In the genomic region with DNA sequence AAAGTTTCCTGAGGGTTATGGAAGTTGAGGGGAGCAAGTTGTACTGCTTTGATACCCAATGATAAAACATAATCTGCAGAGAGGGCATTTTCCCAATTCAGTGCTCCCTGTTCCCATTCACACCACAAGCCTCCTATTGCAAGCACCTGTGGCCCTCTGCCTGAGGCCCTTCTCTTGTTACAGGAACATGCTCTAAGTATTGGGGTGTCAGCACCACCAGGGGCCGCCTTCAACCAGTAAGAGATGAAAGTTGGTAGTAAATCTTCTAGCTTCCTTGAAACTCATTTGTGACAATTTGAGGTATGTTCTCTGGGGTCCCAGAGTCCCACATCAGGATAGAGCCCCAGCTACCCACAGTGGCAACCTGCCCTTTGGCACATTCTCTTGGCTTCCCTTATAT, we compare ENCODE assay signal across 13 cellular contexts.
DNase-seq lines count a peak whose midpoint lies in the region; ATAC-seq and TF ChIP-seq lines count a peak whose summit lies in the region.
"Had no signal": no experiment of that assay in that cellular context is flagged by ENCODE, and none has a peak within 500 bp of the region (broad histone marks: within the 10 kb centered on the region; RNA-seq: fewer than 3 reads in every experiment).

No MANE protein-coding gene starts in this region.

- peak; percentile 87 for ATAC-seq in GM18867 (IDR thresholded peaks at IDR 0.05; ENCODE audit: unreplicated experiment)
- ATAC-seq in GM21423 (IDR thresholded peaks at IDR 0.05; ENCODE audit: unreplicated experiment): peak; percentile 86
- ATAC-seq in HG03159 (IDR thresholded peaks at IDR 0.05; ENCODE audit: unreplicated experiment): peak; percentile 51
- no peak for ATAC-seq in mucosa of descending colon
- ATAC-seq: activated CD4-positive, CD25-positive, alpha-beta regulatory T cell treated with anti-CD3 and anti-CD28 coated beads, Interleukin-2, amount 50 U/mL, for 24 hours; activated T-cell treated with anti-CD3 and anti-CD28 coated beads, Interleukin-2, amount 50 U/mL, for 72 hours had no signal

- H3K4me3 ChIP-seq in mucosa of descending colon: no peak overlapping the region
- H3K4me3 ChIP-seq: left ventricle myocardium inferior, skin epidermis had no signal

- no peaks in the 10 kb centered on the region for H3K9me3 ChIP-seq in mucosa of descending colon
- H3K9me3 ChIP-seq: left ventricle myocardium inferior had no signal

- POLR2A ChIA-PET in activated CD4-positive, alpha-beta memory T cell treated with anti-CD3 and anti-CD28 coated beads, Interleukin-2, amount 10 ng/mL, durations not matched to agents 7 days and 5 days (lab: Charles Lee): no interaction called here

- H3K4me3 Mint-ChIP-seq in activated CD4-positive, alpha-beta memory T cell treated with anti-CD3 and anti-CD28 coated beads, Interleukin-2, amount 10 ng/mL, durations not matched to agents 7 days and 5 days: no peak overlapping the region
- H3K4me3 Mint-ChIP-seq: activated T-cell treated with anti-CD3 and anti-CD28 coated beads, Interleukin-2, amount 50 U/mL, for 72 hours had no signal

- intact Hi-C loops in mucosa of descending colon (cut with DNase I, micrococcal nuclease): no loop called here

- peaks cover 4% of the 10 kb centered on the region for H3K27me3 Mint-ChIP-seq in activated CD4-positive, alpha-beta memory T cell treated with anti-CD3 and anti-CD28 coated beads, Interleukin-2, amount 10 ng/mL, durations not matched to agents 7 days and 5 days

- CTCF ChIA-PET in activated CD4-positive, alpha-beta memory T cell treated with anti-CD3 and anti-CD28 coated beads, Interleukin-2, amount 10 ng/mL, durations not matched to agents 7 days and 5 days (lab: Charles Lee): no interaction called here

- H3K4me1 Mint-ChIP-seq in activated CD4-positive, alpha-beta memory T cell treated with anti-CD3 and anti-CD28 coated beads, Interleukin-2, amount 10 ng/mL, durations not matched to agents 7 days and 5 days: no peaks in the 10 kb centered on the region

- peak; percentile 16 for DNase-seq in iPS-NIHi7 (ENCODE audit: extremely low spot score)
- DNase-seq in activated CD4-positive, alpha-beta memory T cell treated with anti-CD3 and anti-CD28 coated beads, Interleukin-2, amount 10 ng/mL, durations not matched to agents 7 days and 5 days: no peak
- DNase-seq in mucosa of descending colon: no peak
- no peak for DNase-seq in islet precursor cell
- DNase-seq: activated T-cell treated with anti-CD3 and anti-CD28 coated beads, Interleukin-2, amount 50 U/mL, for 72 hours; effector memory CD4-positive, alpha-beta T cell; glutamatergic neuron; left ventricle myocardium inferior had no signal

- no peaks in the 10 kb centered on the region for H3K9me3 Mint-ChIP-seq in activated CD4-positive, alpha-beta memory T cell treated with anti-CD3 and anti-CD28 coated beads, Interleukin-2, amount 10 ng/mL, durations not matched to agents 7 days and 5 days
- H3K9me3 Mint-ChIP-seq: activated T-cell treated with anti-CD3 and anti-CD28 coated beads, Interleukin-2, amount 50 U/mL, for 72 hours had no signal

- no peak for TF ChIP-seq CTCF in mucosa of descending colon (IDR thresholded peaks at IDR 0.05)

- H3K4me1 ChIP-seq in mucosa of descending colon (ENCODE audit: low read depth): no peaks in the 10 kb centered on the region
- H3K4me1 ChIP-seq: left ventricle myocardium inferior had no signal

- H3K36me3 ChIP-seq in mucosa of descending colon (ENCODE audit: low read depth): no peaks in the 10 kb centered on the region
- H3K36me3 ChIP-seq: left ventricle myocardium inferior had no signal

- no peak overlapping the region for H3K27ac Mint-ChIP-seq in activated CD4-positive, alpha-beta memory T cell treated with anti-CD3 and anti-CD28 coated beads, Interleukin-2, amount 10 ng/mL, durations not matched to agents 7 days and 5 days
- H3K27ac Mint-ChIP-seq: activated T-cell treated with anti-CD3 and anti-CD28 coated beads, Interleukin-2, amount 50 U/mL, for 72 hours had no signal

- no peaks in the 10 kb centered on the region for H3K36me3 Mint-ChIP-seq in activated CD4-positive, alpha-beta memory T cell treated with anti-CD3 and anti-CD28 coated beads, Interleukin-2, amount 10 ng/mL, durations not matched to agents 7 days and 5 days (ENCODE audit: low read depth)
